ENCODE assay signal across 17 cellular contexts in the genomic region with DNA sequence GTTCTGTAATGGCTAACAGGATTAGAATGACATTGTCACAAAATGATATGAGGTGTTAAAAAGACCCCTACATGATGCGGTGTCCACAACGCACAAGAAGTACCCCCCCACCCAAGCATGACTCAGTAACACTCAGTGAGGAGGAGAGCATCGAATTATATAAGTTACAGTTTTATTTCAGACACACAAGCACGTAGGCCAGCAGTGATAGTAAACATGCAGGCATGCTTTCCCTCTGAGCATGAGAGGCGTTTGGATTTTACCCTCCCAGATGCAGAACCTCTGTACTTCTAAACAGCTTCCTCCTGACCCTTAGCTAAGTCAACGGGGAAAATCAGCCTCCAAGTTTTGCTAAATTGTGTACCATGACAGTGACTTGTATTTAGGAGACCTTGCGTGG.
"Had no signal": no experiment of that assay in that cellular context is flagged by ENCODE, and none has a peak within 500 bp of the region (broad histone marks: within the 10 kb centered on the region; RNA-seq: fewer than 3 reads in every experiment).

No MANE protein-coding gene starts in this region.

- H3K27ac Mint-ChIP-seq: activated naive CD4-positive, alpha-beta T cell treated with anti-CD3 and anti-CD28 coated beads for 36 hours; activated naive CD8-positive, alpha-beta T cell treated with anti-CD3 and anti-CD28 coated beads, Interleukin-2, amount 50 U/mL, for 24 hours; activated T-helper 17 cell treated with anti-CD3 and anti-CD28 coated beads, Interleukin-2, amount 50 U/mL, for 72 hours; dendritic cell treated with granulocyte-macrophage colony-stimulating factor and Interleukin-4, amounts not matched to agents 40 ng/mL and 50 ng/mL, for 4 days; natural killer cell treated with Interleukin-12 subunit alpha and Interleukin-12 subunit beta and Interleukin-15 and Interleukin-18, amount 100 ng/mL, for 72 hours; T-helper 2 cell treated with Interferon-gamma antibody and Interleukin-4, amounts not matched to agents 5 μg/mL and 100 μg/mL, for 36 hours had no signal

- H3K4me3 Mint-ChIP-seq: activated naive CD4-positive, alpha-beta T cell treated with anti-CD3 and anti-CD28 coated beads for 36 hours; activated naive CD8-positive, alpha-beta T cell treated with anti-CD3 and anti-CD28 coated beads, Interleukin-2, amount 50 U/mL, for 24 hours; activated T-helper 17 cell treated with anti-CD3 and anti-CD28 coated beads, Interleukin-2, amount 50 U/mL, for 72 hours; dendritic cell treated with granulocyte-macrophage colony-stimulating factor and Interleukin-4, amounts not matched to agents 40 ng/mL and 50 ng/mL, for 4 days; natural killer cell treated with Interleukin-12 subunit alpha and Interleukin-12 subunit beta and Interleukin-15 and Interleukin-18, amount 100 ng/mL, for 72 hours; T-helper 2 cell treated with Interferon-gamma antibody and Interleukin-4, amounts not matched to agents 5 μg/mL and 100 μg/mL, for 36 hours had no signal

- H3K27ac ChIP-seq: breast epithelium, foreskin keratinocyte, sigmoid colon, thoracic aorta had no signal

- H3K27me3 Mint-ChIP-seq: activated naive CD8-positive, alpha-beta T cell treated with anti-CD3 and anti-CD28 coated beads, Interleukin-2, amount 50 U/mL, for 24 hours; activated T-helper 17 cell treated with anti-CD3 and anti-CD28 coated beads, Interleukin-2, amount 50 U/mL, for 72 hours had no signal

- H3K4me3 ChIP-seq: breast epithelium, sigmoid colon, thoracic aorta had no signal

- DNase-seq: activated CD4-positive, alpha-beta T cell treated with anti-CD3 and anti-CD28 coated beads, Interleukin-2, amount 50 U/mL, for 4 hours; activated naive CD4-positive, alpha-beta T cell treated with anti-CD3 and anti-CD28 coated beads for 36 hours; activated naive CD8-positive, alpha-beta T cell treated with anti-CD3 and anti-CD28 coated beads, Interleukin-2, amount 50 U/mL, for 24 hours; aorta; effector memory CD4-positive, alpha-beta T cell; foreskin keratinocyte; kidney glomerular epithelial cell; mesenchymal stem cell; sigmoid colon; stimulated activated CD4-positive, alpha-beta T cell treated with anti-CD3 and anti-CD28 coated beads, Interleukin-1b, Interleukin-23, amount 100 ng/mL, for 48 hours had no signal

- ATAC-seq: activated CD4-positive, CD25-positive, alpha-beta regulatory T cell treated with anti-CD3 and anti-CD28 coated beads, Interleukin-2, amount 50 U/mL, for 24 hours; activated naive CD8-positive, alpha-beta T cell treated with anti-CD3 and anti-CD28 coated beads, Interleukin-2, amount 50 U/mL, for 24 hours; activated T-helper 17 cell treated with anti-CD3 and anti-CD28 coated beads, Interleukin-2, amount 50 U/mL, for 72 hours; natural killer cell treated with Interleukin-12 subunit alpha and Interleukin-12 subunit beta and Interleukin-15 and Interleukin-18, amount 100 ng/mL, for 72 hours had no signal

- H3K36me3 Mint-ChIP-seq: natural killer cell treated with Interleukin-12 subunit alpha and Interleukin-12 subunit beta and Interleukin-15 and Interleukin-18, amount 100 ng/mL, for 72 hours had no signal

- H3K4me1 ChIP-seq: breast epithelium, foreskin keratinocyte, sigmoid colon had no signal

- H3K9me3 ChIP-seq: breast epithelium, sigmoid colon, thoracic aorta had no signal

- H3K27me3 ChIP-seq: breast epithelium, sigmoid colon had no signal

- H3K36me3 ChIP-seq: breast epithelium, sigmoid colon, thoracic aorta had no signal

- H3K9me3 Mint-ChIP-seq: activated naive CD4-positive, alpha-beta T cell treated with anti-CD3 and anti-CD28 coated beads for 36 hours; activated naive CD8-positive, alpha-beta T cell treated with anti-CD3 and anti-CD28 coated beads, Interleukin-2, amount 50 U/mL, for 24 hours; activated T-helper 17 cell treated with anti-CD3 and anti-CD28 coated beads, Interleukin-2, amount 50 U/mL, for 72 hours; dendritic cell treated with granulocyte-macrophage colony-stimulating factor and Interleukin-4, amounts not matched to agents 40 ng/mL and 50 ng/mL, for 4 days; natural killer cell treated with Interleukin-12 subunit alpha and Interleukin-12 subunit beta and Interleukin-15 and Interleukin-18, amount 100 ng/mL, for 72 hours; T-helper 2 cell treated with Interferon-gamma antibody and Interleukin-4, amounts not matched to agents 5 μg/mL and 100 μg/mL, for 36 hours had no signal
